ENCODE assay signal across 15 cellular contexts in genomic region chr1:119333543-119334250, GRCh38. TPM values are rescaled to one million over a fixed set of nuclear protein-coding genes. Genes with fewer than 3 reads are reported as not detected.
"Had no signal": no experiment of that assay in that cellular context is flagged by ENCODE, and none has a peak within 500 bp of the region (broad histone marks: within the 10 kb centered on the region; RNA-seq: fewer than 3 reads in every experiment).

No MANE protein-coding gene starts in this region.

RNA-seq across cellular contexts. Expression of gene HAO2, which starts 34.9 kb away (rescaled TPM):
- total RNA-seq: naive thymus-derived CD8-positive, alpha-beta T cell; natural killer cell treated with Interleukin-12 subunit alpha and Interleukin-12 subunit beta and Interleukin-15 and Interleukin-18, amount 100 ng/mL, for 72 hours; neural crest cell; omental fat pad; osteocyte; pancreas; posterior vena cava; prostate gland; pulmonary artery endothelial cell; right atrium auricular region; sciatic nerve; smooth muscle cell; testis; transverse colon; upper lobe of right lung had no signal
- polyA plus RNA-seq: naive thymus-derived CD8-positive, alpha-beta T cell; pancreas; smooth muscle cell had no signal
